Comparison of ENCODE assay signal across 26 cellular contexts in the genomic region with DNA sequence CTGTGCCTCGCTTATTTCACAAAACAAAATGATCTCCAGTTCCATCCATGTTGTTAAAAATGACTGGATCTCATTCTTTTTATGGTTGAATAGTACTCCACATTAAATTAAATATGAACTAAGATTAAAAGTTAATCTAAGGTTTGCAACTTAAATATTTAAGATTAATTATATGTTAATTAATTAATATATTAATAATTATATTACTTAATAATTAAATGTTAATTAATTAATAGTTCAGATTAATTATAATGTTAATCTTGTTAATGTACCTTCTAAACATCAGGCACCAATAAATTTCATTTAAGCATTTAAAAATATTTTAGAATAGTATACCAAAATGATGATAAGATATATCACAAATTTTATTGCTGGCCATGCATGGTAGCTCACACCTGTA.
"Had no signal": no experiment of that assay in that cellular context is flagged by ENCODE, and none has a peak within 500 bp of the region (broad histone marks: within the 10 kb centered on the region; RNA-seq: fewer than 3 reads in every experiment).

No MANE protein-coding gene starts in this region.

- H3K9me3 Mint-ChIP-seq: mesothelial cell of epicardium had no signal

- H3K4me1 Mint-ChIP-seq: immature natural killer cell; mesothelial cell of epicardium; naive B cell; stimulated activated effector memory CD8-positive, alpha-beta T cell treated with anti-CD3 and anti-CD28 coated beads, Interleukin-12 subunit alpha, Interleukin-12 subunit beta, amount 100 ng/mL, for 72 hours; stimulated activated naive CD8-positive, alpha-beta T cell treated with anti-CD3 and anti-CD28 coated beads, Interleukin-15, amount 100 ng/mL, for 72 hours had no signal

- ATAC-seq: heart left ventricle; natural killer cell treated with Interleukin-12 subunit alpha and Interleukin-12 subunit beta and Interleukin-15 and Interleukin-18, amount 100 ng/mL, for 72 hours; right cardiac atrium; sciatic nerve; stimulated activated effector memory CD8-positive, alpha-beta T cell treated with anti-CD3 and anti-CD28 coated beads, Interleukin-12 subunit alpha, Interleukin-12 subunit beta, amount 100 ng/mL, for 72 hours; stimulated activated naive CD8-positive, alpha-beta T cell treated with anti-CD3 and anti-CD28 coated beads, Interleukin-15, amount 100 ng/mL, for 72 hours; upper lobe of right lung had no signal

- H3K27me3 ChIP-seq: heart left ventricle, ovary, spleen, testis, thyroid gland, transverse colon, upper lobe of right lung had no signal

- DNase-seq: heart left ventricle; hypothalamus; immature natural killer cell; left ventricle myocardium inferior; mesendoderm; naive B cell; ovary; retina; right cardiac atrium; spleen; stimulated activated CD4-positive, alpha-beta T cell treated with anti-CD3 and anti-CD28 coated beads, Interleukin-4, amount 100 ng/mL, for 24 hours; stimulated activated naive CD4-positive, alpha-beta T cell; stimulated activated naive CD8-positive, alpha-beta T cell treated with anti-CD3 and anti-CD28 coated beads, Interleukin-15, amount 100 ng/mL, for 72 hours; testis; thyroid gland; transverse colon; upper lobe of right lung had no signal

- H3K9me3 ChIP-seq: heart left ventricle, left ventricle myocardium inferior, ovary, prostate gland, testis, thyroid gland, transverse colon, upper lobe of right lung had no signal

- H3K4me1 ChIP-seq: heart left ventricle, left ventricle myocardium inferior, prostate gland, spleen, testis, thyroid gland, transverse colon, upper lobe of right lung had no signal

- H3K4me3 ChIP-seq: heart left ventricle, left ventricle myocardium inferior, lung, ovary, prostate gland, skin epidermis, spleen, testis, thyroid gland, transverse colon, upper lobe of right lung had no signal

- H3K27ac Mint-ChIP-seq: immature natural killer cell; mesothelial cell of epicardium; naive B cell; natural killer cell treated with Interleukin-12 subunit alpha and Interleukin-12 subunit beta and Interleukin-15 and Interleukin-18, amount 100 ng/mL, for 72 hours; stimulated activated effector memory CD8-positive, alpha-beta T cell treated with anti-CD3 and anti-CD28 coated beads, Interleukin-12 subunit alpha, Interleukin-12 subunit beta, amount 100 ng/mL, for 72 hours; stimulated activated naive CD8-positive, alpha-beta T cell treated with anti-CD3 and anti-CD28 coated beads, Interleukin-15, amount 100 ng/mL, for 72 hours had no signal

- H3K27ac ChIP-seq: heart left ventricle, left ventricle myocardium inferior, ovary, prostate gland, skin epidermis, spleen, testis, thyroid gland, transverse colon, upper lobe of right lung had no signal

- FAIRE-seq: islet of Langerhans, urothelium cell line had no signal

- H3K4me3 Mint-ChIP-seq: immature natural killer cell; mesothelial cell of epicardium; naive B cell; natural killer cell treated with Interleukin-12 subunit alpha and Interleukin-12 subunit beta and Interleukin-15 and Interleukin-18, amount 100 ng/mL, for 72 hours; stimulated activated effector memory CD8-positive, alpha-beta T cell treated with anti-CD3 and anti-CD28 coated beads, Interleukin-12 subunit alpha, Interleukin-12 subunit beta, amount 100 ng/mL, for 72 hours; stimulated activated naive CD8-positive, alpha-beta T cell treated with anti-CD3 and anti-CD28 coated beads, Interleukin-15, amount 100 ng/mL, for 72 hours had no signal

- H3K36me3 Mint-ChIP-seq: immature natural killer cell; mesothelial cell of epicardium; naive B cell; stimulated activated effector memory CD8-positive, alpha-beta T cell treated with anti-CD3 and anti-CD28 coated beads, Interleukin-12 subunit alpha, Interleukin-12 subunit beta, amount 100 ng/mL, for 72 hours had no signal

- H3K27me3 Mint-ChIP-seq: naive B cell; natural killer cell treated with Interleukin-12 subunit alpha and Interleukin-12 subunit beta and Interleukin-15 and Interleukin-18, amount 100 ng/mL, for 72 hours; stimulated activated naive CD8-positive, alpha-beta T cell treated with anti-CD3 and anti-CD28 coated beads, Interleukin-15, amount 100 ng/mL, for 72 hours had no signal

- H3K36me3 ChIP-seq: heart left ventricle, left ventricle myocardium inferior, ovary, prostate gland, spleen, thyroid gland, transverse colon, upper lobe of right lung had no signal
